ENCODE assay signal across 7 cellular contexts in genomic region chr6:87590417-87590880, GRCh38. TPM values are rescaled to one million over a fixed set of nuclear protein-coding genes. Genes with fewer than 3 reads are reported as not detected.
A peak's percentile ranks its signal among the peaks of the same experiment; 100 is the strongest.
DNase-seq lines count a peak whose midpoint lies in the region; ATAC-seq, FAIRE-seq and TF ChIP-seq lines count a peak whose summit lies in the region.

No MANE protein-coding gene starts in this region.

- no peaks in the 10 kb centered on the region for H3K9me3 ChIP-seq in iPS-18c (ENCODE audit: control insufficient read depth, insufficient read depth, low read length)

- H3K27me3 Mint-ChIP-seq in activated T-helper 17 cell treated with anti-CD3 and anti-CD28 coated beads, Interleukin-2, amount 50 U/mL, for 72 hours = no peaks in the 10 kb centered on the region
- no peaks in the 10 kb centered on the region for H3K27me3 Mint-ChIP-seq in stimulated activated naive CD8-positive, alpha-beta T cell treated with anti-CD3 and anti-CD28 coated beads, Interleukin-15, amount 100 ng/mL, for 72 hours

- peak overlapping the region; percentile 69 for H3K4me3 ChIP-seq in iPS-18c (ENCODE audit: insufficient read depth, low read depth, low read length)

- FAIRE-seq in D721Med (lab: Jason Lieb, UNC) = no peak

- no peak for DNase-seq in stimulated activated naive CD8-positive, alpha-beta T cell treated with anti-CD3 and anti-CD28 coated beads, Interleukin-15, amount 100 ng/mL, for 72 hours
- DNase-seq in D721Med (ENCODE audit: insufficient read length, low spot score) (no peak), DMS53 (lab: John Stamatoyannopoulos, UW) (no peak)

- H3K36me3 Mint-ChIP-seq in activated T-helper 17 cell treated with anti-CD3 and anti-CD28 coated beads, Interleukin-2, amount 50 U/mL, for 72 hours (ENCODE audit: low read depth) = peaks cover 53% of the 10 kb centered on the region

- peak overlapping the region; percentile 97 for H3K27ac Mint-ChIP-seq in activated T-helper 17 cell treated with anti-CD3 and anti-CD28 coated beads, Interleukin-2, amount 50 U/mL, for 72 hours
- peak overlapping the region; percentile 88 to 96 for H3K27ac Mint-ChIP-seq in stimulated activated naive CD8-positive, alpha-beta T cell treated with anti-CD3 and anti-CD28 coated beads, Interleukin-15, amount 100 ng/mL, for 72 hours

- H3K4me3 Mint-ChIP-seq in activated T-helper 17 cell treated with anti-CD3 and anti-CD28 coated beads, Interleukin-2, amount 50 U/mL, for 72 hours = peak overlapping the region; percentile 98
- peak overlapping the region; percentile 85 to 96 for H3K4me3 Mint-ChIP-seq in stimulated activated naive CD8-positive, alpha-beta T cell treated with anti-CD3 and anti-CD28 coated beads, Interleukin-15, amount 100 ng/mL, for 72 hours

- TF ChIP-seq CTCF in D721Med (IDR thresholded peaks at IDR 0.05; ENCODE audit: insufficient read depth, missing control alignments) = no peak

- H3K4me1 Mint-ChIP-seq in activated T-helper 17 cell treated with anti-CD3 and anti-CD28 coated beads, Interleukin-2, amount 50 U/mL, for 72 hours = peaks cover 29% of the 10 kb centered on the region
- peaks cover 58% of the 10 kb centered on the region for H3K4me1 Mint-ChIP-seq in stimulated activated naive CD8-positive, alpha-beta T cell treated with anti-CD3 and anti-CD28 coated beads, Interleukin-15, amount 100 ng/mL, for 72 hours

- ATAC-seq in HG02973 (IDR thresholded peaks at IDR 0.05; ENCODE audit: unreplicated experiment) (peak; percentile 2), GM19023 (IDR thresholded peaks at IDR 0.05; ENCODE audit: unreplicated experiment) (no peak)
- ATAC-seq in activated T-helper 17 cell treated with anti-CD3 and anti-CD28 coated beads, Interleukin-2, amount 50 U/mL, for 72 hours (replicated peaks) = no peak
- no peak for ATAC-seq in stimulated activated naive CD8-positive, alpha-beta T cell treated with anti-CD3 and anti-CD28 coated beads, Interleukin-15, amount 100 ng/mL, for 72 hours

- H3K9me3 Mint-ChIP-seq in activated T-helper 17 cell treated with anti-CD3 and anti-CD28 coated beads, Interleukin-2, amount 50 U/mL, for 72 hours = no peaks in the 10 kb centered on the region
- no peaks in the 10 kb centered on the region for H3K9me3 Mint-ChIP-seq in stimulated activated naive CD8-positive, alpha-beta T cell treated with anti-CD3 and anti-CD28 coated beads, Interleukin-15, amount 100 ng/mL, for 72 hours

RNA-seq across cellular contexts. Expression of gene ORC3, which starts 0.5 kb away (rescaled TPM):
- 10 to 100 TPM; 32.7 to 43.7 TPM for total RNA-seq in activated T-helper 17 cell treated with anti-CD3 and anti-CD28 coated beads, Interleukin-2, amount 50 U/mL, for 72 hours

RNA-seq across cellular contexts. Expression of gene RARS2, which starts 0.7 kb away (rescaled TPM):
- 10 to 100 TPM; 25.7 to 27.0 TPM for total RNA-seq in activated T-helper 17 cell treated with anti-CD3 and anti-CD28 coated beads, Interleukin-2, amount 50 U/mL, for 72 hours
